ENCODE assay signal across 8 cellular contexts in genomic region chr7:155002411-155003214, GRCh38. TPM values are rescaled to one million over a fixed set of nuclear protein-coding genes. Genes with fewer than 3 reads are reported as not detected.
DNase-seq lines count a peak whose midpoint lies in the region; ATAC-seq, FAIRE-seq and TF ChIP-seq lines count a peak whose summit lies in the region.

PAXIP1 (minus strand) TSS chr7:155003124; CDS start chr7:155002929, 195 bp downstream.

- peak within 1 kb of the TSS; percentile 87 for H3K4me3 Mint-ChIP-seq in chondrocyte (ENCODE audit: unreplicated experiment)

- H3K4me3 ChIP-seq in GM23248 (peak within 1 kb of the TSS; percentile 87), WI38 (ENCODE audit: low read depth, low read length) (peak within 1 kb of the TSS; percentile 87), HepG2 (replicated peaks in 1 of 3; ENCODE audit: insufficient read depth in 1 of 3, low read depth in 2 of 3, low read length in 3 of 3) (peak within 1 kb of the TSS; percentile 63 to 99 (median 97))

- H3K27me3 ChIP-seq in GM23248 (replicated peaks; ENCODE audit: insufficient read depth) = no peaks in the 10 kb centered on the region
- H3K27me3 ChIP-seq in HepG2 (ENCODE audit: control insufficient read depth in 1 of 2, insufficient read depth in 2 of 2, low read length in 2 of 2) = no peaks in the 10 kb centered on the region; a peak in 1 of 5 replicates

- peak; percentile 69 for ATAC-seq in HepG2

- intact Hi-C loops in HepG2 (cut with micrococcal nuclease; ENCODE audit: unreplicated experiment) = no loop called here

- H3K36me3 ChIP-seq in GM23248 (ENCODE audit: low read depth) = peaks cover 5% of the 10 kb centered on the region
- peaks cover 37% of the 10 kb centered on the region for H3K36me3 ChIP-seq in KOPT-K1 (ENCODE audit: insufficient read depth, low read length)
- H3K36me3 ChIP-seq in HepG2 (replicated peaks in 1 of 2; ENCODE audit: control insufficient read depth in 1 of 2, insufficient read depth in 2 of 2, low read length in 2 of 2) = peaks cover 3 to 9% of the 10 kb centered on the region in 2 experiments; a peak in 3 of 5 replicates

- H3K4me1 Mint-ChIP-seq in chondrocyte (ENCODE audit: low read depth) = peaks cover 17% of the 10 kb centered on the region

- peak; percentile 39; the same call in 1 of the 2 replicates for TF ChIP-seq RAD21 in HepG2 (CRISPR knock-in tag; IDR thresholded peaks at IDR 0.05)

- no peaks in the 10 kb centered on the region for H3F3A ChIP-seq in GM23248 (ENCODE audit: insufficient read depth)

- no peaks in the 10 kb centered on the region for H3K36me3 Mint-ChIP-seq in chondrocyte (ENCODE audit: low read depth)

- TF ChIP-seq EP300 in HepG2 (IDR thresholded peaks at IDR 0.05; ENCODE audit: low read depth in 2 of 2, low read length in 2 of 2) (no peak), HepG2 (CRISPR knock-in tag; IDR thresholded peaks at IDR 0.05; ENCODE audit: borderline replicate concordance) (no peak)

- peak within 1 kb of the TSS; percentile 91 for H3K9ac ChIP-seq in GM23248
- peak within 1 kb of the TSS; percentile 98 for H3K9ac ChIP-seq in HepG2 (ENCODE audit: insufficient read depth, low read depth, low read length)

- H3K79me2 ChIP-seq in GM23248 (ENCODE audit: insufficient read depth) = peaks cover 44% of the 10 kb centered on the region
- H3K79me2 ChIP-seq in HepG2 (ENCODE audit: insufficient read depth, low read length) = peaks cover 42% of the 10 kb centered on the region

- H3K9me3 ChIP-seq in GM23248 (ENCODE audit: low read depth) (no peaks in the 10 kb centered on the region), KOPT-K1 (ENCODE audit: insufficient read depth, low read length, poor library complexity, severe bottlenecking) (no peaks in the 10 kb centered on the region), HepG2 (ENCODE audit: low read length) (no peaks in the 10 kb centered on the region)

- DNase-seq in NCI-H2029 (lab: John Stamatoyannopoulos, UW) (peak; percentile 47), NCI-H2029 treated with DMSO at 0.1 percent for 48 hours (lab: John Stamatoyannopoulos, UW) (no peak), GM23248 (peak; percentile 64), chondrocyte (ENCODE audit: low spot score) (no peak), HepG2 (ENCODE audit: low spot score) (peak; percentile 29)
- DNase-seq in stimulated activated CD4-positive, alpha-beta T cell treated with anti-CD3 and anti-CD28 coated beads, Interleukin-4, amount 100 ng/mL, for 4 hours = peak; percentile 67 to 68

- no peak for FAIRE-seq in HepG2 (lab: Jason Lieb, UNC)

- CTCF ChIA-PET in HepG2 (lab: Yijun Ruan, JAX; ENCODE audit: low intra/inter-chr PET ratio, low total read pairs) = no interaction called here

- 0 to 1% methylated on average over 22 to 28 of the region's 128 CpGs for WGBS in GM23248 (ENCODE audit: low coverage in 1 of 2, low lambda C conversion rate in 2 of 2, missing lambda C conversion rate in 2 of 2), 2 experiments
- 0% methylated on average over 6 of the region's 128 CpGs for WGBS in HepG2 (ENCODE audit: low lambda C conversion rate)

- POLR2A ChIA-PET in HepG2 (lab: Yijun Ruan, JAX) = interaction anchor here (1.1 to 1.4 kb wide), 2 partner anchors 9 to 75 kb away, joined by 3 to 4 read pairs; no protein-coding TSS in a partner anchor

- H2AFZ ChIP-seq in GM23248 (peak within 1 kb of the TSS; percentile 96), HepG2 (ENCODE audit: low read length) (no peak within 1 kb of the TSS)

- peak within 1 kb of the TSS; percentile 72 for H3K27ac ChIP-seq in GM23248
- peak within 1 kb of the TSS; percentile 93 for H3K27ac ChIP-seq in KOPT-K1 (ENCODE audit: low read depth, low read length, poor library complexity, severe bottlenecking)
- H3K27ac ChIP-seq in HepG2 (ENCODE audit: extremely low read length, insufficient read depth, low read length) = peak within 1 kb of the TSS; percentile 95

- H4K20me1 ChIP-seq in GM23248 (ENCODE audit: insufficient read depth) = no peaks in the 10 kb centered on the region
- H4K20me1 ChIP-seq in HepG2 (ENCODE audit: insufficient read depth, low read length) = no peaks in the 10 kb centered on the region

- TF ChIP-seq CTCF in WI38 (IDR thresholded peaks at IDR 0.05; ENCODE audit: low read depth, low read length) (no peak), chondrocyte (IDR thresholded peaks at IDR 0.05) (no peak), HepG2 (CRISPR knock-in tag; IDR thresholded peaks at IDR 0.05) (no peak)

- in situ Hi-C loops in GM23248 (cut with MboI) = no loop called here
- in situ Hi-C loops in HepG2 (cut with HindIII; ENCODE audit: extremely low pct_ligation_motif_present, low pct_unique_long_range_greater_than_20kb) = no loop called here

- H3K9me3 Mint-ChIP-seq in chondrocyte (ENCODE audit: low read depth) = no peaks in the 10 kb centered on the region

- H3K27me3 Mint-ChIP-seq in chondrocyte (ENCODE audit: low read depth) = no peaks in the 10 kb centered on the region

- H3K27ac Mint-ChIP-seq in chondrocyte (ENCODE audit: unreplicated experiment) = peak within 1 kb of the TSS; percentile 81

- no peaks in the 10 kb centered on the region for H3K9me2 ChIP-seq in GM23248 (ENCODE audit: insufficient read depth)

- peak; percentile 13 to 49; a peak in 1 of 4 replicates for TF ChIP-seq POLR2A in HepG2 (IDR thresholded peaks at IDR 0.05; ENCODE audit: insufficient read depth in 1 of 2, low read depth in 2 of 2, low read length in 2 of 2)

- BruUV-seq in HepG2 (replicated peaks; lab: Mats Ljungman, UMichigan) = no TSS peak

- H3K4me2 ChIP-seq in GM23248 (ENCODE audit: unreplicated experiment) (peak within 1 kb of the TSS; percentile 87), HepG2 (ENCODE audit: low read depth, low read length) (peak within 1 kb of the TSS; percentile 86)

- H3K4me1 ChIP-seq in GM23248 (ENCODE audit: insufficient read depth) (no peaks in the 10 kb centered on the region), HepG2 (ENCODE audit: insufficient read depth, low read length) (peaks cover 36% of the 10 kb centered on the region)

TF ChIP-seq in HepG2, 621 proteins besides CTCF, POLR2A, EP300 and RAD21 (continues in another document):
- TF ChIP-seq ZNF770 (CRISPR knock-in tag; IDR thresholded peaks at IDR 0.05) = 0 out of 2 replicates have a peak, but pooled peaks have one; percentile 26
- no peak for TF ChIP-seq ZNF264 (CRISPR knock-in tag; IDR thresholded peaks at IDR 0.05)
- TF ChIP-seq CSRNP1 (CRISPR knock-in tag; IDR thresholded peaks at IDR 0.05) = no peak
- peak; percentile 32; the same call in 1 of the 2 replicates for TF ChIP-seq SAP130 (CRISPR knock-in tag; IDR thresholded peaks at IDR 0.05; ENCODE audit: low read depth)
- TF ChIP-seq EEA1 (CRISPR knock-in tag; IDR thresholded peaks at IDR 0.05; ENCODE audit: borderline replicate concordance) = no peak

RNA-seq across cellular contexts. Expression of gene PAXIP1, which starts in this region (rescaled TPM):
- total RNA-seq in GM23248 (2014; rRNA removed; shearing (Covaris generic)) = 5.3 and 5.8 TPM in 2 replicates
- polyA plus RNA-seq in GM23248 (2016; fragmentation: Nextera tagmentation; extraction: Ambion mirVana) (1.8 and 2.1 TPM in 2 replicates), HepG2 (2011; rRNA removed) (9.8 and 11.6 TPM in 2 replicates)
- total RNA-seq in chondrocyte (8.2 to 11.2 TPM (median 8.9 TPM) in 3 replicates), HepG2 (2016; rRNA removed; fragmentation: Illumina TruSeq; extraction: Trizol) (16.2 and 17.9 TPM in 2 replicates)
- 3.7 and 4.4 TPM in 2 replicates for total RNA-seq in HepG2 (2016; cell fraction: cytosol; rRNA removed; fragmentation: Illumina TruSeq; extraction: Trizol; ENCODE audit: low read depth)
- total RNA-seq in HepG2 (2016; cell fraction: insoluble cytoplasmic fraction; rRNA removed; fragmentation: Illumina TruSeq; extraction: Trizol) = 16.0 and 16.1 TPM in 2 replicates
- total RNA-seq in HepG2 (2016; cell fraction: membrane; rRNA removed; fragmentation: Illumina TruSeq; extraction: Trizol) = 10.2 and 11.0 TPM in 2 replicates
- total RNA-seq in HepG2 (2016; cell fraction: nucleus; rRNA removed; fragmentation: Illumina TruSeq; extraction: Trizol) = 18.5 and 20.0 TPM in 2 replicates
- polyA plus RNA-seq in HepG2 (2011; cell fraction: cytosol; rRNA removed) = 6.8 and 7.5 TPM in 2 replicates
- polyA plus RNA-seq in HepG2 (2011; cell fraction: nucleus; rRNA removed) = 15.8 and 18.6 TPM in 2 replicates
- polyA plus RNA-seq in HepG2 (2012) = 8.2 and 9.0 TPM in 2 replicates
- 1.5 and 1.9 TPM in 2 replicates for polyA plus RNA-seq in HepG2 (2016; cell fraction: cytosol; fragmentation: Illumina TruSeq; extraction: Trizol; ENCODE audit: low read depth)
- polyA plus RNA-seq in HepG2 (2016; cell fraction: insoluble cytoplasmic fraction; fragmentation: Illumina TruSeq; extraction: Trizol; ENCODE audit: low read depth) = 17.9 and 19.3 TPM in 2 replicates
- 4.7 and 5.0 TPM in 2 replicates for polyA plus RNA-seq in HepG2 (2016; cell fraction: membrane; fragmentation: Illumina TruSeq; extraction: Trizol; ENCODE audit: low read depth)
- polyA plus RNA-seq in HepG2 (2016; cell fraction: nucleus; fragmentation: Illumina TruSeq; extraction: Trizol; ENCODE audit: insufficient read depth, low read depth) = 27.3 and 29.4 TPM in 2 replicates
- 6.8 and 10.0 TPM in 2 replicates for polyA minus RNA-seq in HepG2 (2011; rRNA and poly(A)+ RNA removed; ENCODE audit: low replicate concordance)
- 2.4 and 3.0 TPM in 2 replicates for polyA minus RNA-seq in HepG2 (2011; cell fraction: cytosol; rRNA and poly(A)+ RNA removed)
- 13.0 and 15.5 TPM in 2 replicates for polyA minus RNA-seq in HepG2 (2011; cell fraction: nucleus; rRNA and poly(A)+ RNA removed)

Comparison
In these comparisons a context has a peak if more than half of its experiments do, and no peak if none do; other contexts are left out.
1. DNase-seq: peak in NCI-H2029 (single experiment), GM23248 (single experiment), HepG2 (single experiment) and stimulated activated CD4-positive, alpha-beta T cell treated with anti-CD3 and anti-CD28 coated beads, Interleukin-4, amount 100 ng/mL, for 4 hours (2 of 2); none in NCI-H2029 treated with DMSO at 0.1 percent for 48 hours (single experiment) and chondrocyte (single experiment).
2. Peak in every context shown above with its lines, with median percentiles within 50 percentile points of each other: H3K27ac ChIP-seq and H3K4me3 ChIP-seq.